12 cellular contexts compared by ENCODE assay signal in the genomic region with DNA sequence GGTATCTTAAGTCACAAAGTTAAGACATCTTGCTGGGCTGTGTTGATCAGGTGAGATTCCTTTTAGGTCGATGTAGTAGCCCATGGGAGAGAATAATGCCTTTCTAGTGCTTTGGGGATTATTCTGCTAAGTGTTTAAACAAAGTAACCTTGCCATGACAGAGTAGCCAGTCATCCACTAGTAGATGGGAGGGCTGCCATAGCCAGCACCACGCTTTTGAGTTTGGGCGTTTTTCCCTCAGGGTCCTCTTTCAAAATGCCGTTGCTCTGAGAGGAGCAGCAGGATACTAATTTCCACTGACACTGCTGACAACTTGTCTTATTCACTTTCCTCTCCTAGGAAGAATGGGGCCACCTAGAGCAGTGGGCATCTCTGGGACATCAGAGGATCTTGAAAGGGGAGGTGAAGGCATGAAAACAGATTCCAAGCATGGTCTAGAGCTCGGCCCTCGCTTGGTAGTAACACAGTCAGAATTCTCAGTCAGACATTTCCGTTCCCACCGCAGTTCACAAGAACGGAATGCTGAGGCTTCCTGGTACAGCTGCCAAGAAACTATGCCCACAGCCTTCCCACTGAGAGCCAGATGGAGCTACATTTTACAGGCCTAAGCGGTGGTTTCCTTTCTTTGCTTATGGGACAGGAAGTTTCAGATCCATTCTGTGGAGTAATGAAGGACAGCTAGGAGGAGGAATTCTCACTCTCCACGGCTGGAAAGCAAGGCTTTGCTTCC. TPM values are rescaled to one million over a fixed set of nuclear protein-coding genes. Genes with fewer than 3 reads are reported as not detected.
DNase-seq lines count a peak whose midpoint lies in the region; ATAC-seq and TF ChIP-seq lines count a peak whose summit lies in the region.
"Had no signal": no experiment of that assay in that cellular context is flagged by ENCODE, and none has a peak within 500 bp of the region (broad histone marks: within the 10 kb centered on the region; RNA-seq: fewer than 3 reads in every experiment).

No MANE protein-coding gene starts in this region.

- H3K27me3 ChIP-seq in spleen (replicated peaks in 1 of 7): no peaks in the 10 kb centered on the region

- H3K9me3 ChIP-seq in spleen: no peaks in the 10 kb centered on the region

- peaks cover 0 to 29% (median 10%) of the 10 kb centered on the region in 6 donors for H3K4me1 ChIP-seq in spleen

- intact Hi-C loops in left cardiac atrium (cut with DNase I): loop anchor here in 1 of 2 donors (5.0 kb wide), 1 partner anchor 600 kb away; no protein-coding TSS in a partner anchor
- intact Hi-C loops in spleen (cut with DNase I; ENCODE audit: low total_unique reads): no loop called here

- no peaks in the 10 kb centered on the region for H3K9me3 Mint-ChIP-seq in activated CD8-positive, alpha-beta memory T cell treated with anti-CD3 and anti-CD28 coated beads, Interleukin-2, amount 10 ng/mL, durations not matched to agents 7 days and 5 days (ENCODE audit: low read depth)
- H3K9me3 Mint-ChIP-seq: nephron; stimulated activated naive CD8-positive, alpha-beta T cell treated with anti-CD3 and anti-CD28 coated beads, Interleukin-15, Interleukin-2, amounts not matched to agents 100 ng/mL and 50 ng/mL, for 24 hours had no signal

- no peak overlapping the region for H3K27ac Mint-ChIP-seq in activated CD8-positive, alpha-beta memory T cell treated with anti-CD3 and anti-CD28 coated beads, Interleukin-2, amount 10 ng/mL, durations not matched to agents 7 days and 5 days
- H3K27ac Mint-ChIP-seq: nephron; stimulated activated naive CD8-positive, alpha-beta T cell treated with anti-CD3 and anti-CD28 coated beads, Interleukin-15, Interleukin-2, amounts not matched to agents 100 ng/mL and 50 ng/mL, for 24 hours had no signal

- peak overlapping the region in 7 of 8 donors; percentile 31 to 79 (median 71) for H3K27ac ChIP-seq in spleen

- H3K36me3 ChIP-seq in spleen: no peaks in the 10 kb centered on the region

- CTCF ChIA-PET in activated CD8-positive, alpha-beta memory T cell treated with anti-CD3 and anti-CD28 coated beads, Interleukin-2, amount 10 ng/mL, durations not matched to agents 7 days and 5 days (lab: Charles Lee): interaction anchor here (2.1 kb wide), 1 partner anchor 12 kb away, joined by 7 read pairs; no protein-coding TSS in a partner anchor

- peaks cover 24% of the 10 kb centered on the region for H3K4me1 Mint-ChIP-seq in activated CD8-positive, alpha-beta memory T cell treated with anti-CD3 and anti-CD28 coated beads, Interleukin-2, amount 10 ng/mL, durations not matched to agents 7 days and 5 days
- H3K4me1 Mint-ChIP-seq: nephron had no signal

- H3K27me3 Mint-ChIP-seq in activated CD8-positive, alpha-beta memory T cell treated with anti-CD3 and anti-CD28 coated beads, Interleukin-2, amount 10 ng/mL, durations not matched to agents 7 days and 5 days: no peaks in the 10 kb centered on the region
- H3K27me3 Mint-ChIP-seq: stimulated activated naive CD8-positive, alpha-beta T cell treated with anti-CD3 and anti-CD28 coated beads, Interleukin-15, Interleukin-2, amounts not matched to agents 100 ng/mL and 50 ng/mL, for 24 hours had no signal

- DNase-seq in GM03348 (ENCODE audit: low spot score) (peak; percentile 74), amniotic stem cell (lab: John Stamatoyannopoulos, UW) (peak; percentile 78), left cardiac atrium (peak; percentile 60), spleen (no peak)
- no peak for DNase-seq in effector CD8-positive, alpha-beta T cell (lab: John Stamatoyannopoulos, UW)
- no peak for DNase-seq in activated naive CD4-positive, alpha-beta T cell (lab: John Stamatoyannopoulos, UW)
- no peak for DNase-seq in activated CD8-positive, alpha-beta memory T cell treated with anti-CD3 and anti-CD28 coated beads, Interleukin-2, amount 10 ng/mL, durations not matched to agents 7 days and 5 days
- DNase-seq: activated CD4-positive, CD25-positive, alpha-beta regulatory T cell treated with anti-CD3 and anti-CD28 coated beads, Interleukin-2, amount 50 U/mL, for 72 hours; NCI-H1436 treated with DMSO at 0.1 percent for 48 hours had no signal

- no peak for TF ChIP-seq CTCF in spleen (IDR thresholded peaks at IDR 0.05 in 8 of 11, conservative IDR thresholded peaks at IDR 0.05 in 3 of 11)

- 29 to 51% (median 33%) methylated on average over 11 of the region's 11 CpGs for WGBS in spleen, 5 donors

- ATAC-seq in left cardiac atrium (peak; percentile 40 to 69), GM18867 (IDR thresholded peaks at IDR 0.05; ENCODE audit: unreplicated experiment) (no peak)
- no peak for ATAC-seq in activated CD8-positive, alpha-beta memory T cell treated with anti-CD3 and anti-CD28 coated beads, Interleukin-2, amount 10 ng/mL, durations not matched to agents 7 days and 5 days

- no peak overlapping the region for H3K4me3 Mint-ChIP-seq in activated CD8-positive, alpha-beta memory T cell treated with anti-CD3 and anti-CD28 coated beads, Interleukin-2, amount 10 ng/mL, durations not matched to agents 7 days and 5 days
- H3K4me3 Mint-ChIP-seq: nephron; stimulated activated naive CD8-positive, alpha-beta T cell treated with anti-CD3 and anti-CD28 coated beads, Interleukin-15, Interleukin-2, amounts not matched to agents 100 ng/mL and 50 ng/mL, for 24 hours had no signal

- TF ChIP-seq POLR2A in spleen (IDR thresholded peaks at IDR 0.05): no peak

- no peaks in the 10 kb centered on the region for H3K36me3 Mint-ChIP-seq in activated CD8-positive, alpha-beta memory T cell treated with anti-CD3 and anti-CD28 coated beads, Interleukin-2, amount 10 ng/mL, durations not matched to agents 7 days and 5 days

- no peak overlapping the region for H3K4me3 ChIP-seq in spleen

RNA-seq across cellular contexts. Expression of gene RSU1, which starts 15.3 kb away (rescaled TPM):
- total RNA-seq in left cardiac atrium (10 to 100 TPM; 49.4 to 69.7 TPM), spleen (10 to 100 TPM; 58.4 to 81.7 (median 67.3) TPM)
- polyA plus RNA-seq in spleen: 10 to 100 TPM; 20.5 to 38.6 (median 38.1) TPM
- total RNA-seq in activated CD8-positive, alpha-beta memory T cell treated with anti-CD3 and anti-CD28 coated beads, Interleukin-2, amount 10 ng/mL, durations not matched to agents 7 days and 5 days: 10 to 100 TPM; 51.6 to 74.1 TPM

Comparison
In these comparisons a context has a peak if more than half of its experiments do, and no peak if none do; other contexts are left out.
1. DNase-seq: peak in GM03348 (single experiment), amniotic stem cell (single experiment) and left cardiac atrium (single experiment); none in spleen (single experiment), effector CD8-positive, alpha-beta T cell (single experiment), activated naive CD4-positive, alpha-beta T cell (0 of 4) and activated CD8-positive, alpha-beta memory T cell treated with anti-CD3 and anti-CD28 coated beads, Interleukin-2, amount 10 ng/mL, durations not matched to agents 7 days and 5 days (single experiment).
2. ATAC-seq: peak in left cardiac atrium (2 of 2); none in GM18867 (single experiment) and activated CD8-positive, alpha-beta memory T cell treated with anti-CD3 and anti-CD28 coated beads, Interleukin-2, amount 10 ng/mL, durations not matched to agents 7 days and 5 days (single experiment).